ENCODE assay signal across 8 cellular contexts in the genomic region with DNA sequence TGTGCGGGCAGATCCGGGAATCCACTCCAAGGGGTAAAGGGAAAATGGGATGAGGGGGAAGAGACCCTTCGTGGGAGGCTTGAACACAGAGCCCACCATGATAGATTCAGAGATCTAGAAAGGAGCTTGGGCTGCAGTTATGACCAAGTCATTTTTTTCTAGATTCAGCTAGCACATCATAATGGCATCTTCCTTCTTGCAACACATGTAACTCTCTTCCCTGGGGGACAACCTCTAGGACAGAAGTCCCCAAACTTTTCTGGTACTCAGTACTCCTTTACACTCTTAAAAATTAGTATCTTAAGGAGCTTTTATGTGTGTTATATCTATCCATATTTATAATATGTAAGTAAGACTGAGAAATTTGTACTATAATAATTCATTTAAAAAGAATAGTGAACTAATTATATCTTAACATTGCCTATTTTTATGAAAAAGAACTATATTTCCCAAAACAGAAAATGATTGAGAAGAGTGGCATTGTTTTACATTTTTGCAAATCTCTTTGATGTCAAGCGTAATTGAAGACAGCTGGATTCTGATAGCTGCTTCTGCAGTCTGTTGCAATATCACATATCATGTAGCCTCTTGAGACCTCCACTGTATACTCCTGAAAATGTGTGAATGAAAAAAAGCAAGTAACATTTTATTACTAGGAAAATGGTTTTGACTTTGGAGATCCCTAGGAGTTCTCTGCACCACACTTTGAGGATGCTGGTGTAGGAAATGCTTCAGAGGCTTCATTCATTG. TPM values are rescaled to one million over a fixed set of nuclear protein-coding genes. Genes with fewer than 3 reads are reported as not detected.
A peak's percentile ranks its signal among the peaks of the same experiment; 100 is the strongest.
DNase-seq lines count a peak whose midpoint lies in the region; ATAC-seq, FAIRE-seq and TF ChIP-seq lines count a peak whose summit lies in the region.

No MANE protein-coding gene starts in this region.

- DNase-seq in AG04450 (ENCODE audit: low read depth, low spot score) (no peak), bronchial epithelial cell (ENCODE audit: low read depth) (peak; percentile 25), G401 (ENCODE audit: low spot score) (no peak), SKM-1 treated with dmso at 0.1 percent for 144 hours (lab: John Stamatoyannopoulos, UW; ENCODE audit: unreplicated experiment) (no peak)
- DNase-seq in activated CD4-positive, alpha-beta T cell treated with anti-CD3 and anti-CD28 coated beads, Interleukin-2, amount 50 U/mL, for 48 hours, result no peak

- H3K4me1 ChIP-seq in HUES64 (ENCODE audit: insufficient read depth, low read length) (peaks cover 12% of the 10 kb centered on the region), muscle layer of colon (ENCODE audit: insufficient read depth, low read length) (peaks cover 21% of the 10 kb centered on the region)

- no peaks in the 10 kb centered on the region; the same call in 1 of the 2 replicates for H3K9me3 ChIP-seq in AG04450 (ENCODE audit: control insufficient read depth, insufficient read depth, low read length)
- no peaks in the 10 kb centered on the region for H3K9me3 ChIP-seq in HUES64 (ENCODE audit: insufficient read depth, low read depth, low read length)
- no peaks in the 10 kb centered on the region for H3K9me3 ChIP-seq in muscle layer of colon (ENCODE audit: low read length)

- H3K27me3 ChIP-seq in AG04450 (ENCODE audit: control insufficient read depth, insufficient read depth, low read length) (no peaks in the 10 kb centered on the region), HUES64 (ENCODE audit: insufficient read depth, low read length) (peaks cover 41% of the 10 kb centered on the region), bronchial epithelial cell (ENCODE audit: control insufficient read depth, insufficient read depth, low read length) (no peaks in the 10 kb centered on the region), muscle layer of colon (ENCODE audit: control insufficient read depth in 1 of 2, insufficient read depth in 2 of 2, low read length in 2 of 2) (no peaks in the 10 kb centered on the region)

- peak overlapping the region; percentile 95 for H3K4me3 ChIP-seq in AG04450 (ENCODE audit: low read depth, low read length)
- H3K4me3 ChIP-seq in HUES64 (ENCODE audit: low read length), result peak overlapping the region; percentile 86
- H3K4me3 ChIP-seq in bronchial epithelial cell (ENCODE audit: low read depth, low read length), result peak overlapping the region; percentile 89
- peak overlapping the region; percentile 81 to 100 for H3K4me3 ChIP-seq in muscle layer of colon (ENCODE audit: low read depth in 1 of 2, low read length in 2 of 2)

- WGBS in HUES64, result 30% methylated on average over 4 of the region's 4 CpGs

- H3K27ac ChIP-seq in AG04450 (ENCODE audit: low read depth, low read length) (peak overlapping the region; percentile 71), HUES64 (ENCODE audit: low read depth, low read length) (no peak overlapping the region; the same call in 1 of the 2 replicates), muscle layer of colon (ENCODE audit: low read depth, low read length) (peak overlapping the region; percentile 80)

- POLR2A ChIA-PET in AG04450 (lab: Yijun Ruan, JAX), result interaction anchor here (1.3 to 2.3 kb wide), 4 partner anchors 9 to 640 kb away, joined by 3 to 13 read pairs (median 6); a partner anchor contains a TSS

- H3K36me3 ChIP-seq in HUES64 (ENCODE audit: insufficient read depth, low read length) (no peaks in the 10 kb centered on the region), bronchial epithelial cell (ENCODE audit: control insufficient read depth, insufficient read depth, low read length) (no peaks in the 10 kb centered on the region), muscle layer of colon (ENCODE audit: insufficient read depth, low read length) (peaks cover 5% of the 10 kb centered on the region)

- no peak for FAIRE-seq in bronchial epithelial cell (lab: Jason Lieb, UNC)

- in situ Hi-C loops in G401 (cut with HindIII; ENCODE audit: low sequenced_read_pairs), result no loop called here

- no peak for ATAC-seq in GM18867 (IDR thresholded peaks at IDR 0.05; ENCODE audit: unreplicated experiment)

- TF ChIP-seq CTCF in AG04450 (IDR thresholded peaks at IDR 0.05; ENCODE audit: low read depth, low read length) (no peak), bronchial epithelial cell (IDR thresholded peaks at IDR 0.05; ENCODE audit: insufficient read depth, low read length, severe bottlenecking) (no peak)

- peak overlapping the region; percentile 70 for H3K9ac ChIP-seq in HUES64 (ENCODE audit: low read depth, low read length)
- H3K9ac ChIP-seq in muscle layer of colon (ENCODE audit: low read length), result peak overlapping the region; percentile 73

- CTCF ChIA-PET in AG04450 (lab: Charles Lee), result interaction anchor here (0.6 to 4.7 kb wide), 9 partner anchors 8 to 196 kb away, joined by 3 to 42 read pairs (median 3); a partner anchor contains a TSS

RNA-seq across cellular contexts. Expression of a gene that starts 0.9 kb away (rescaled TPM):
- 291 and 330 TPM in 2 replicates for polyA plus RNA-seq in AG04450 (2011; rRNA removed)
- 281 and 285 TPM in 2 replicates for polyA minus RNA-seq in AG04450 (2011; rRNA and poly(A)+ RNA removed)
- 33.0 TPM for polyA plus RNA-seq in HUES64 (2013, experiment 1 of 2)
- polyA plus RNA-seq in HUES64 (2013, experiment 2 of 2), result 36.4 TPM
- 11.8 and 12.9 TPM in 2 replicates for total RNA-seq in bronchial epithelial cell
- total RNA-seq in G401 (2014; rRNA removed; shearing (Covaris generic)), result 43.1 and 56.8 TPM in 2 replicates
